In the genomic region with DNA sequence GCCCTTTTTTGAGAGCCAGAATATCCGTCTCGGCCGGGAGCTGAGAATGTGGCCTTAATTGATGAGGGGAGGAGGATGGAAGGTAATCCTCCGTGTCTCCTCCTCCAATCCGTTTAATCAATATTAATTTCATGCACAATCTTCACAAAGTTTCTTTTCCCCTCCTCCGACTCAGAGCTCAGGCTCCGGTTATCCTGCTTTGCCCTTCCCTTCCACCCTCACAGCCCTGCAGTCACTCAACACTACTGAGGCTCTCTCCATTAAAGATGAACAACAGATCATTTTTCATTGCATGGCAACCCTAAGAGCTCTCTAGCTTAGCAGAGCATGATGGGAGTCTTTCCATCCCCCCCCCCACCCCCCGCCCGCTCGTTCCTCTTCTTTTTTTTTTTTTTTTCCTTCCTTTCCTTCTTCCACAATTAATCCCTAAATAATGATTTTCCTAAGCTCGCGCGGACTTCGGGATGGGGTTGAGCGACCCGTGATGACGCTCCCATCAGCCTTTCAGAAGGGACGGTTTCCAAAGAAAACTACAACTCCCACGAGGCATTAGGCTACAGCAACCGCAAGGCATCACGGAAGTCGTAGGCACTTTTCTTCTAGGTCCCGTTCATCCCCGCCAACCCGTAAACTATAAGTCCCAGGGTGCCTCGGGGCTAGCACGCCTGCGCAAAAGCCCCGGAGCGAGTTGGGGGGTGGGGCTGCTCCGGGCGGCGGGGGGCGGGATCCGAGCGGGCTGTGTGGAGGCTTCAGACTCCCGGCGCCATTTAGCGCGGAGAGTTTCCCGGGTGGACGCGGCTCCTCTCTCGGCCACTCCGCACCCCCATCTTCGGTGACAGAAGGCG, we compare ENCODE assay signal across 1 cellular context.
TF ChIP-seq lines count a peak whose summit lies in the region.

A gene (plus strand): TSS at position 752 of the 845 bp plus-strand sequence. CDS start 987 bp downstream, outside the sequence.

TF ChIP-seq in GM12878, 131 proteins besides CTCF, POLR2A, EP300 and RAD21 (continued from another document and continues in another):
- TF ChIP-seq, protein P1, sequence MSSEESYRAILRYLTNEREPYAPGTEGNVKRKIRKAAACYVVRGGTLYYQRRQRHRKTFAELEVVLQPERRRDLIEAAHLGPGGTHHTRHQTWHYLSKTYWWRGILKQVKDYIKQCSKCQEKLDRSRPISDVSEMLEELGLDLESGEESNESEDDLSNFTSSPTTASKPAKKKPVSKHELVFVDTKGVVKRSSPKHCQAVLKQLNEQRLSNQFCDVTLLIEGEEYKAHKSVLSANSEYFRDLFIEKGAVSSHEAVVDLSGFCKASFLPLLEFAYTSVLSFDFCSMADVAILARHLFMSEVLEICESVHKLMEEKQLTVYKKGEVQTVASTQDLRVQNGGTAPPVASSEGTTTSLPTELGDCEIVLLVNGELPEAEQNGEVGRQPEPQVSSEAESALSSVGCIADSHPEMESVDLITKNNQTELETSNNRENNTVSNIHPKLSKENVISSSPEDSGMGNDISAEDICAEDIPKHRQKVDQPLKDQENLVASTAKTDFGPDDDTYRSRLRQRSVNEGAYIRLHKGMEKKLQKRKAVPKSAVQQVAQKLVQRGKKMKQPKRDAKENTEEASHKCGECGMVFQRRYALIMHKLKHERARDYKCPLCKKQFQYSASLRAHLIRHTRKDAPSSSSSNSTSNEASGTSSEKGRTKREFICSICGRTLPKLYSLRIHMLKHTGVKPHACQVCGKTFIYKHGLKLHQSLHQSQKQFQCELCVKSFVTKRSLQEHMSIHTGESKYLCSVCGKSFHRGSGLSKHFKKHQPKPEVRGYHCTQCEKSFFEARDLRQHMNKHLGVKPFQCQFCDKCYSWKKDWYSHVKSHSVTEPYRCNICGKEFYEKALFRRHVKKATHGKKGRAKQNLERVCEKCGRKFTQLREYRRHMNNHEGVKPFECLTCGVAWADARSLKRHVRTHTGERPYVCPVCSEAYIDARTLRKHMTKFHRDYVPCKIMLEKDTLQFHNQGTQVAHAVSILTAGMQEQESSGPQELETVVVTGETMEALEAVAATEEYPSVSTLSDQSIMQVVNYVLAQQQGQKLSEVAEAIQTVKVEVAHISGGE (CRISPR knock-in tag; IDR thresholded peaks at IDR 0.05), result no peak
- TF ChIP-seq, protein P2, sequence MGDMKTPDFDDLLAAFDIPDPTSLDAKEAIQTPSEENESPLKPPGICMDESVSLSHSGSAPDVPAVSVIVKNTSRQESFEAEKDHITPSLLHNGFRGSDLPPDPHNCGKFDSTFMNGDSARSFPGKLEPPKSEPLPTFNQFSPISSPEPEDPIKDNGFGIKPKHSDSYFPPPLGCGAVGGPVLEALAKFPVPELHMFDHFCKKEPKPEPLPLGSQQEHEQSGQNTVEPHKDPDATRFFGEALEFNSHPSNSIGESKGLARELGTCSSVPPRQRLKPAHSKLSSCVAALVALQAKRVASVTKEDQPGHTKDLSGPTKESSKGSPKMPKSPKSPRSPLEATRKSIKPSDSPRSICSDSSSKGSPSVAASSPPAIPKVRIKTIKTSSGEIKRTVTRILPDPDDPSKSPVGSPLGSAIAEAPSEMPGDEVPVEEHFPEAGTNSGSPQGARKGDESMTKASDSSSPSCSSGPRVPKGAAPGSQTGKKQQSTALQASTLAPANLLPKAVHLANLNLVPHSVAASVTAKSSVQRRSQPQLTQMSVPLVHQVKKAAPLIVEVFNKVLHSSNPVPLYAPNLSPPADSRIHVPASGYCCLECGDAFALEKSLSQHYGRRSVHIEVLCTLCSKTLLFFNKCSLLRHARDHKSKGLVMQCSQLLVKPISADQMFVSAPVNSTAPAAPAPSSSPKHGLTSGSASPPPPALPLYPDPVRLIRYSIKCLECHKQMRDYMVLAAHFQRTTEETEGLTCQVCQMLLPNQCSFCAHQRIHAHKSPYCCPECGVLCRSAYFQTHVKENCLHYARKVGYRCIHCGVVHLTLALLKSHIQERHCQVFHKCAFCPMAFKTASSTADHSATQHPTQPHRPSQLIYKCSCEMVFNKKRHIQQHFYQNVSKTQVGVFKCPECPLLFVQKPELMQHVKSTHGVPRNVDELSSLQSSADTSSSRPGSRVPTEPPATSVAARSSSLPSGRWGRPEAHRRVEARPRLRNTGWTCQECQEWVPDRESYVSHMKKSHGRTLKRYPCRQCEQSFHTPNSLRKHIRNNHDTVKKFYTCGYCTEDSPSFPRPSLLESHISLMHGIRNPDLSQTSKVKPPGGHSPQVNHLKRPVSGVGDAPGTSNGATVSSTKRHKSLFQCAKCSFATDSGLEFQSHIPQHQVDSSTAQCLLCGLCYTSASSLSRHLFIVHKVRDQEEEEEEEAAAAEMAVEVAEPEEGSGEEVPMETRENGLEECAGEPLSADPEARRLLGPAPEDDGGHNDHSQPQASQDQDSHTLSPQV (IDR thresholded peaks at IDR 0.05), result no peak
- TF ChIP-seq RUNX3 (IDR thresholded peaks at IDR 0.05; ENCODE audit: low read length), result peak; percentile 96
- TF ChIP-seq EZH2 (IDR thresholded peaks at IDR 0.05; ENCODE audit: borderline replicate concordance, control insufficient read depth, low read depth, low read length), result no peak
- no peak for TF ChIP-seq CHD4 (IDR thresholded peaks at IDR 0.05)
- TF ChIP-seq, protein P3, sequence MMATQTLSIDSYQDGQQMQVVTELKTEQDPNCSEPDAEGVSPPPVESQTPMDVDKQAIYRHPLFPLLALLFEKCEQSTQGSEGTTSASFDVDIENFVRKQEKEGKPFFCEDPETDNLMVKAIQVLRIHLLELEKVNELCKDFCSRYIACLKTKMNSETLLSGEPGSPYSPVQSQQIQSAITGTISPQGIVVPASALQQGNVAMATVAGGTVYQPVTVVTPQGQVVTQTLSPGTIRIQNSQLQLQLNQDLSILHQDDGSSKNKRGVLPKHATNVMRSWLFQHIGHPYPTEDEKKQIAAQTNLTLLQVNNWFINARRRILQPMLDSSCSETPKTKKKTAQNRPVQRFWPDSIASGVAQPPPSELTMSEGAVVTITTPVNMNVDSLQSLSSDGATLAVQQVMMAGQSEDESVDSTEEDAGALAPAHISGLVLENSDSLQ (IDR thresholded peaks at IDR 0.05), result peak; percentile 81
- TF ChIP-seq IKZF1 (conservative IDR thresholded peaks at IDR 0.05), result peak; percentile 98
- TF ChIP-seq, protein P4, sequence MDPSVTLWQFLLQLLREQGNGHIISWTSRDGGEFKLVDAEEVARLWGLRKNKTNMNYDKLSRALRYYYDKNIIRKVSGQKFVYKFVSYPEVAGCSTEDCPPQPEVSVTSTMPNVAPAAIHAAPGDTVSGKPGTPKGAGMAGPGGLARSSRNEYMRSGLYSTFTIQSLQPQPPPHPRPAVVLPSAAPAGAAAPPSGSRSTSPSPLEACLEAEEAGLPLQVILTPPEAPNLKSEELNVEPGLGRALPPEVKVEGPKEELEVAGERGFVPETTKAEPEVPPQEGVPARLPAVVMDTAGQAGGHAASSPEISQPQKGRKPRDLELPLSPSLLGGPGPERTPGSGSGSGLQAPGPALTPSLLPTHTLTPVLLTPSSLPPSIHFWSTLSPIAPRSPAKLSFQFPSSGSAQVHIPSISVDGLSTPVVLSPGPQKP (IDR thresholded peaks at IDR 0.05; ENCODE audit: low read depth, low read length), result no peak
- no peak for TF ChIP-seq SREBF2 (IDR thresholded peaks at IDR 0.05; ENCODE audit: low read length)
- TF ChIP-seq TCF3 (IDR thresholded peaks at IDR 0.05; ENCODE audit: borderline replicate concordance, insufficient read depth, low read depth, low read length), result no peak
- TF ChIP-seq TARDBP (IDR thresholded peaks at IDR 0.05; ENCODE audit: borderline replicate concordance), result peak; percentile 89
- TF ChIP-seq, protein P5, sequence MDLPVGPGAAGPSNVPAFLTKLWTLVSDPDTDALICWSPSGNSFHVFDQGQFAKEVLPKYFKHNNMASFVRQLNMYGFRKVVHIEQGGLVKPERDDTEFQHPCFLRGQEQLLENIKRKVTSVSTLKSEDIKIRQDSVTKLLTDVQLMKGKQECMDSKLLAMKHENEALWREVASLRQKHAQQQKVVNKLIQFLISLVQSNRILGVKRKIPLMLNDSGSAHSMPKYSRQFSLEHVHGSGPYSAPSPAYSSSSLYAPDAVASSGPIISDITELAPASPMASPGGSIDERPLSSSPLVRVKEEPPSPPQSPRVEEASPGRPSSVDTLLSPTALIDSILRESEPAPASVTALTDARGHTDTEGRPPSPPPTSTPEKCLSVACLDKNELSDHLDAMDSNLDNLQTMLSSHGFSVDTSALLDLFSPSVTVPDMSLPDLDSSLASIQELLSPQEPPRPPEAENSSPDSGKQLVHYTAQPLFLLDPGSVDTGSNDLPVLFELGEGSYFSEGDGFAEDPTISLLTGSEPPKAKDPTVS (IDR thresholded peaks at IDR 0.05; ENCODE audit: low read depth, low read length), result no peak
- 0 out of 2 replicates have a peak, but pooled peaks have one; percentile 89 for TF ChIP-seq RCOR1 (conservative IDR thresholded peaks at IDR 0.05; ENCODE audit: low read depth, low read length)
- TF ChIP-seq, protein P6, sequence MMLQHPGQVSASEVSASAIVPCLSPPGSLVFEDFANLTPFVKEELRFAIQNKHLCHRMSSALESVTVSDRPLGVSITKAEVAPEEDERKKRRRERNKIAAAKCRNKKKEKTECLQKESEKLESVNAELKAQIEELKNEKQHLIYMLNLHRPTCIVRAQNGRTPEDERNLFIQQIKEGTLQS (IDR thresholded peaks at IDR 0.05; ENCODE audit: borderline replicate concordance, extremely low read depth, low read depth, low read length), result peak; percentile 63; the same call in 1 of the 2 replicates
- TF ChIP-seq NRF1 (conservative IDR thresholded peaks at IDR 0.05; ENCODE audit: low read depth, low read length), result peak; percentile 50
- no peak for TF ChIP-seq DPF2 (IDR thresholded peaks at IDR 0.05)
- TF ChIP-seq ZBED1 (IDR thresholded peaks at IDR 0.05; ENCODE audit: borderline replicate concordance), result no peak
- TF ChIP-seq JUND (IDR thresholded peaks at IDR 0.05; ENCODE audit: low read depth, low read length), result no peak
- TF ChIP-seq CREB1 (IDR thresholded peaks at IDR 0.05; ENCODE audit: low read depth), result peak; percentile 87
- peak; percentile 46; the same call in 1 of the 2 replicates for TF ChIP-seq GABPA (IDR thresholded peaks at IDR 0.05; ENCODE audit: low read depth)
- TF ChIP-seq TCF12 (IDR thresholded peaks at IDR 0.05; ENCODE audit: low read depth, low read length), result peak; percentile 24; the same call in 1 of the 2 replicates
- 0 out of 2 replicates have a peak, but pooled peaks have one; percentile 14 for TF ChIP-seq ZSCAN29 (IDR thresholded peaks at IDR 0.05)
- TF ChIP-seq IRF4 (IDR thresholded peaks at IDR 0.05; ENCODE audit: low read depth, low read length), result no peak
- no peak for TF ChIP-seq MXI1 (IDR thresholded peaks at IDR 0.05; ENCODE audit: low read depth, low read length)
- TF ChIP-seq NBN (IDR thresholded peaks at IDR 0.05), result no peak
- TF ChIP-seq, protein P7, sequence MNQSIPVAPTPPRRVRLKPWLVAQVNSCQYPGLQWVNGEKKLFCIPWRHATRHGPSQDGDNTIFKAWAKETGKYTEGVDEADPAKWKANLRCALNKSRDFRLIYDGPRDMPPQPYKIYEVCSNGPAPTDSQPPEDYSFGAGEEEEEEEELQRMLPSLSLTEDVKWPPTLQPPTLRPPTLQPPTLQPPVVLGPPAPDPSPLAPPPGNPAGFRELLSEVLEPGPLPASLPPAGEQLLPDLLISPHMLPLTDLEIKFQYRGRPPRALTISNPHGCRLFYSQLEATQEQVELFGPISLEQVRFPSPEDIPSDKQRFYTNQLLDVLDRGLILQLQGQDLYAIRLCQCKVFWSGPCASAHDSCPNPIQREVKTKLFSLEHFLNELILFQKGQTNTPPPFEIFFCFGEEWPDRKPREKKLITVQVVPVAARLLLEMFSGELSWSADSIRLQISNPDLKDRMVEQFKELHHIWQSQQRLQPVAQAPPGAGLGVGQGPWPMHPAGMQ (IDR thresholded peaks at IDR 0.05; ENCODE audit: borderline replicate concordance), result no peak
- 0 out of 2 replicates have a peak, but pooled peaks have one; percentile 27 for TF ChIP-seq ESRRA (IDR thresholded peaks at IDR 0.05; ENCODE audit: low read length)
- peak; percentile 94 for TF ChIP-seq TAF1 (IDR thresholded peaks at IDR 0.05; ENCODE audit: borderline replicate concordance, low read depth, low read length)
- TF ChIP-seq YBX1 (IDR thresholded peaks at IDR 0.05), result no peak
- TF ChIP-seq, protein P8, sequence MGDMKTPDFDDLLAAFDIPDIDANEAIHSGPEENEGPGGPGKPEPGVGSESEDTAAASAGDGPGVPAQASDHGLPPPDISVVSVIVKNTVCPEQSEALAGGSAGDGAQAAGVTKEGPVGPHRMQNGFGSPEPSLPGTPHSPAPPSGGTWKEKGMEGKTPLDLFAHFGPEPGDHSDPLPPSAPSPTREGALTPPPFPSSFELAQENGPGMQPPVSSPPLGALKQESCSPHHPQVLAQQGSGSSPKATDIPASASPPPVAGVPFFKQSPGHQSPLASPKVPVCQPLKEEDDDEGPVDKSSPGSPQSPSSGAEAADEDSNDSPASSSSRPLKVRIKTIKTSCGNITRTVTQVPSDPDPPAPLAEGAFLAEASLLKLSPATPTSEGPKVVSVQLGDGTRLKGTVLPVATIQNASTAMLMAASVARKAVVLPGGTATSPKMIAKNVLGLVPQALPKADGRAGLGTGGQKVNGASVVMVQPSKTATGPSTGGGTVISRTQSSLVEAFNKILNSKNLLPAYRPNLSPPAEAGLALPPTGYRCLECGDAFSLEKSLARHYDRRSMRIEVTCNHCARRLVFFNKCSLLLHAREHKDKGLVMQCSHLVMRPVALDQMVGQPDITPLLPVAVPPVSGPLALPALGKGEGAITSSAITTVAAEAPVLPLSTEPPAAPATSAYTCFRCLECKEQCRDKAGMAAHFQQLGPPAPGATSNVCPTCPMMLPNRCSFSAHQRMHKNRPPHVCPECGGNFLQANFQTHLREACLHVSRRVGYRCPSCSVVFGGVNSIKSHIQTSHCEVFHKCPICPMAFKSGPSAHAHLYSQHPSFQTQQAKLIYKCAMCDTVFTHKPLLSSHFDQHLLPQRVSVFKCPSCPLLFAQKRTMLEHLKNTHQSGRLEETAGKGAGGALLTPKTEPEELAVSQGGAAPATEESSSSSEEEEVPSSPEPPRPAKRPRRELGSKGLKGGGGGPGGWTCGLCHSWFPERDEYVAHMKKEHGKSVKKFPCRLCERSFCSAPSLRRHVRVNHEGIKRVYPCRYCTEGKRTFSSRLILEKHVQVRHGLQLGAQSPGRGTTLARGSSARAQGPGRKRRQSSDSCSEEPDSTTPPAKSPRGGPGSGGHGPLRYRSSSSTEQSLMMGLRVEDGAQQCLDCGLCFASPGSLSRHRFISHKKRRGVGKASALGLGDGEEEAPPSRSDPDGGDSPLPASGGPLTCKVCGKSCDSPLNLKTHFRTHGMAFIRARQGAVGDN (IDR thresholded peaks at IDR 0.05), result peak; percentile 27; the same call in 1 of the 2 replicates
- peak; percentile 60; the same call in 1 of the 3 replicates for TF ChIP-seq POU2F2 (IDR thresholded peaks at IDR 0.05; ENCODE audit: borderline replicate concordance, low read depth, low read length)
- peak; percentile 36; the same call in 1 of the 2 replicates for TF ChIP-seq SIN3A (IDR thresholded peaks at IDR 0.05; ENCODE audit: low read depth, low read length)
- 0 out of 2 replicates have a peak, but pooled peaks have one; percentile 38 for TF ChIP-seq MTA3 (IDR thresholded peaks at IDR 0.05; ENCODE audit: borderline replicate concordance, low read length)
- peak; percentile 60 for TF ChIP-seq RELA (IDR thresholded peaks at IDR 0.05; ENCODE audit: borderline replicate concordance, partially characterized antibody)
- TF ChIP-seq ATF7 (IDR thresholded peaks at IDR 0.05; ENCODE audit: low read depth), result peak; percentile 60
